Comparison of ENCODE assay signal across 22 cellular contexts in the genomic region with DNA sequence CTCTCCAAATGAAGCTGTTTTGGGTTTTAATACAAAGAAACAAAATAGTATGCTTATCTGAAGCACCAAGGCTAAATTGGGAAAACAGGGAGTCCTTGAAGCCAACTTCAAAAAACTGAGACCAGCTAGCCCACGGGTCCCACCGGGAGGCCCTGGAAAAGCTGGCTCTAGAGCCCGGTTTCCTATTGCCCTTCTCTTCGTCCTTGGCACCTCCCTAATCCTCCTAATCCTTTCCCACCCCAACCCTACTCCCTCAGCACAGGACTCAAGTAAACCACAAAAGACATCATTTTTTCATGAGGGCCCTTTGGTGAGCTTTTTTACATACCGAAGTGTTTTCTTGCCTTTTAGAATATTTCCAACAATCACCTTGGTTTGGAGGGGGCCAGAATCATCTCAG. TPM values are rescaled to one million over a fixed set of nuclear protein-coding genes. Genes with fewer than 3 reads are reported as not detected.
"Had no signal": no experiment of that assay in that cellular context is flagged by ENCODE, and none has a peak within 500 bp of the region (broad histone marks: within the 10 kb centered on the region; RNA-seq: fewer than 3 reads in every experiment).

No MANE protein-coding gene starts in this region.

- H3K27ac ChIP-seq: RWPE1 had no signal

- H3K4me2 ChIP-seq: SK-N-SH had no signal

- H3K9me3 ChIP-seq: MG63, SK-N-SH had no signal

- H3K36me3 ChIP-seq: MG63 had no signal

- H3K27me3 ChIP-seq: MG63 had no signal

- H3K9ac ChIP-seq: SK-N-SH had no signal

- DNase-seq: IMR-90, Karpas-422, KG1, MG63, NCI-H1092, NCI-H1105 treated with DMSO at 0.1 percent for 48 hours, NCI-H1417 treated with DMSO at 0.1 percent for 48 hours, NCI-H146, NCI-H1694 treated with DMSO at 0.1 percent for 48 hours, NCI-H1930, NCI-H2081, NCI-H2107, NCI-H2171 treated with DMSO at 0.1 percent for 48 hours, NCI-H345, NCI-H446 treated with DMSO at 0.1 percent for 48 hours, NCI-H510A treated with DMSO at 0.1 percent for 48 hours, NCI-H526, SHP77, SK-N-SH had no signal

- H3K4me3 ChIP-seq: MG63 had no signal

RNA-seq across cellular contexts. Expression of a gene that starts 11.3 kb away (rescaled TPM):
- total RNA-seq: HT-29, IMR-90, SK-MEL-5 had no signal
- polyA plus RNA-seq: IMR-90, SK-N-SH had no signal
